In genomic region chr11:61333638-61334433, GRCh38 we compare ENCODE assay signal across 8 cellular contexts. TPM values are rescaled to one million over a fixed set of nuclear protein-coding genes. Genes with fewer than 3 reads are reported as not detected.
DNase-seq lines count a peak whose midpoint lies in the region; ATAC-seq and TF ChIP-seq lines count a peak whose summit lies in the region.

No MANE protein-coding gene starts in this region.

- intact Hi-C loops in activated CD4-positive, alpha-beta memory T cell treated with anti-CD3 and anti-CD28 coated beads for 36 hours (cut with micrococcal nuclease): loop anchor here (1.0 to 10.0 kb wide), 3 partner anchors 58 to 419 kb away; partner anchors contain the start of genes SDHAF2, TMEM109 and TMEM216
- intact Hi-C loops in spleen (cut with DNase I; ENCODE audit: low total_unique reads): loop anchor here (10.0 kb wide), 1 partner anchor 91 kb away; the partner anchor contains the start of gene CPSF7

- no peaks in the 10 kb centered on the region for H3K27me3 Mint-ChIP-seq in activated CD4-positive, alpha-beta memory T cell treated with anti-CD3 and anti-CD28 coated beads for 36 hours
- H3K27me3 Mint-ChIP-seq in glutamatergic neuron (ENCODE audit: unreplicated experiment): peaks cover 8% of the 10 kb centered on the region

- CTCF ChIA-PET in activated CD4-positive, alpha-beta memory T cell treated with anti-CD3 and anti-CD28 coated beads for 36 hours (lab: Charles Lee): interaction anchor here (0.8 to 7.7 kb wide), 9 partner anchors 16 to 503 kb away, joined by 3 to 310 read pairs (median 5); partner anchors contain the start of genes CPSF7, CYB561A3, SDHAF2 and TMEM138

- POLR2A ChIA-PET in activated CD4-positive, alpha-beta memory T cell treated with anti-CD3 and anti-CD28 coated beads for 36 hours (lab: Charles Lee): interaction anchor here (1.0 to 3.2 kb wide), 9 partner anchors 14 to 96 kb away, joined by 3 to 30 read pairs (median 4); partner anchors contain the start of genes CPSF7, CYB561A3, SDHAF2 and TMEM138

- H3K36me3 Mint-ChIP-seq in activated CD4-positive, alpha-beta memory T cell treated with anti-CD3 and anti-CD28 coated beads for 36 hours: peaks cover 30% of the 10 kb centered on the region
- no peaks in the 10 kb centered on the region for H3K36me3 Mint-ChIP-seq in glutamatergic neuron (ENCODE audit: unreplicated experiment)

- H3K4me3 ChIP-seq in spleen: peak overlapping the region; percentile 82 to 99 (median 90)

- peak overlapping the region; percentile 82 to 96 (median 92) for H3K27ac ChIP-seq in spleen

- 36% methylated on average over 14 of the region's 14 CpGs for WGBS in spleen, 5 donors

- peak overlapping the region; percentile 97 for H3K27ac Mint-ChIP-seq in activated CD4-positive, alpha-beta memory T cell treated with anti-CD3 and anti-CD28 coated beads for 36 hours
- H3K27ac Mint-ChIP-seq in glutamatergic neuron (ENCODE audit: unreplicated experiment): peak overlapping the region; percentile 100

- H3K9me3 ChIP-seq in spleen: no peaks in the 10 kb centered on the region

- TF ChIP-seq CTCF in glutamatergic neuron (IDR thresholded peaks at IDR 0.05; ENCODE audit: partially characterized antibody, unreplicated experiment) (no peak), spleen (IDR thresholded peaks at IDR 0.05 in 8 of 11, conservative IDR thresholded peaks at IDR 0.05 in 3 of 11) (no peak)

- H3K36me3 ChIP-seq in spleen: peaks cover 0 to 32% (median 6%) of the 10 kb centered on the region in 6 donors

- H3K4me3 Mint-ChIP-seq in activated CD4-positive, alpha-beta memory T cell treated with anti-CD3 and anti-CD28 coated beads for 36 hours: peak overlapping the region; percentile 97
- H3K4me3 Mint-ChIP-seq in glutamatergic neuron (ENCODE audit: unreplicated experiment): peak overlapping the region; percentile 99

- no peak for ATAC-seq in GM19035 (IDR thresholded peaks at IDR 0.05; ENCODE audit: unreplicated experiment)

- no peak for TF ChIP-seq POLR2A in spleen (IDR thresholded peaks at IDR 0.05)

- peaks cover 36 to 83% (median 55%) of the 10 kb centered on the region in 6 donors for H3K4me1 ChIP-seq in spleen

- no peaks in the 10 kb centered on the region for H3K27me3 ChIP-seq in spleen (replicated peaks in 1 of 7)

- peak; percentile 22 for DNase-seq in NOMO-1 treated with dmso at 0.1 percent for 144 hours (lab: John Stamatoyannopoulos, UW; ENCODE audit: unreplicated experiment)
- DNase-seq in NOMO-1 treated with DMSO at 0.1 percent for 48 hours (lab: John Stamatoyannopoulos, UW; ENCODE audit: unreplicated experiment): no peak
- no peak for DNase-seq in activated CD4-positive, alpha-beta memory T cell treated with anti-CD3 and anti-CD28 coated beads for 36 hours
- DNase-seq in glutamatergic neuron: no peak
- DNase-seq in spleen: no peak
- no peak for DNase-seq in NCI-H774 (lab: John Stamatoyannopoulos, UW)
- DNase-seq in NCI-H1694 (lab: John Stamatoyannopoulos, UW): no peak

- H3K4me1 Mint-ChIP-seq in activated CD4-positive, alpha-beta memory T cell treated with anti-CD3 and anti-CD28 coated beads for 36 hours (ENCODE audit: low read depth): peaks cover 51% of the 10 kb centered on the region
- peaks cover 23% of the 10 kb centered on the region for H3K4me1 Mint-ChIP-seq in glutamatergic neuron (ENCODE audit: low read depth, unreplicated experiment)

- H3K9me3 Mint-ChIP-seq in activated CD4-positive, alpha-beta memory T cell treated with anti-CD3 and anti-CD28 coated beads for 36 hours: no peaks in the 10 kb centered on the region
- peaks cover 9% of the 10 kb centered on the region for H3K9me3 Mint-ChIP-seq in glutamatergic neuron (ENCODE audit: unreplicated experiment)

RNA-seq across cellular contexts. Expression of gene TKFC, which starts 0.8 kb away (rescaled TPM):
- 100 to 1,000 TPM; 118 to 120 TPM for total RNA-seq in activated CD4-positive, alpha-beta memory T cell treated with anti-CD3 and anti-CD28 coated beads for 36 hours
- total RNA-seq in glutamatergic neuron (ENCODE audit: unreplicated experiment): 59.6 TPM
- 10 to 100 TPM; 33.1 to 61.5 (median 36.4) TPM for total RNA-seq in spleen
- polyA plus RNA-seq in spleen: 10 to 100 TPM; 30.6 to 45.3 (median 31.3) TPM

RNA-seq across cellular contexts. Expression of gene DDB1, which starts 0.9 kb away (rescaled TPM):
- total RNA-seq in activated CD4-positive, alpha-beta memory T cell treated with anti-CD3 and anti-CD28 coated beads for 36 hours: 100 to 1,000 TPM; 222 to 223 TPM
- total RNA-seq in glutamatergic neuron (ENCODE audit: unreplicated experiment): 259 TPM
- 100 to 1,000 TPM; 118 to 157 (median 151) TPM for total RNA-seq in spleen
- polyA plus RNA-seq in spleen: 10 to 100 TPM; 68.7 to 94.7 (median 83.4) TPM

RNA-seq across cellular contexts. Expression of gene CYB561A3, which starts 27.8 kb away (rescaled TPM):
- 10 to 100 TPM; 32.3 to 32.9 TPM for total RNA-seq in activated CD4-positive, alpha-beta memory T cell treated with anti-CD3 and anti-CD28 coated beads for 36 hours
- total RNA-seq in glutamatergic neuron (ENCODE audit: unreplicated experiment): 20.6 TPM
- 100 to 1,000 TPM in 4 of 7 donors, 10 to 100 TPM in 3; 82.5 to 138 (median 126) TPM for total RNA-seq in spleen
- polyA plus RNA-seq in spleen: 10 to 100 TPM; 62.1 to 79.6 (median 64.6) TPM

RNA-seq across cellular contexts. Expression of gene TMEM138, which starts 28.3 kb away (rescaled TPM):
- 10 to 100 TPM; 33.7 to 34.6 TPM for total RNA-seq in activated CD4-positive, alpha-beta memory T cell treated with anti-CD3 and anti-CD28 coated beads for 36 hours
- total RNA-seq in glutamatergic neuron (ENCODE audit: unreplicated experiment) (23.3 TPM), spleen (10 to 100 TPM; 26.8 to 52.4 (median 39.0) TPM)
- 10 to 100 TPM; 42.3 to 53.9 (median 49.2) TPM for polyA plus RNA-seq in spleen

RNA-seq across cellular contexts. Expression of gene VWCE, which starts 38.7 kb away (rescaled TPM):
- total RNA-seq in activated CD4-positive, alpha-beta memory T cell treated with anti-CD3 and anti-CD28 coated beads for 36 hours: 1 to 10 TPM; 1.1 to 1.4 TPM
- total RNA-seq in glutamatergic neuron (ENCODE audit: unreplicated experiment) (27.3 TPM), spleen (1 to 10 TPM in 4 of 7 donors, under 1 TPM in 3; 0.23 to 3.2 (median 1.2) TPM)
- 1 to 10 TPM in 2 of 3 donors, under 1 TPM in 1; 0.80 to 1.6 (median 1.2) TPM for polyA plus RNA-seq in spleen
